Comparison of ENCODE assay signal across 11 cellular contexts in genomic region chr15:51727141-51727897, GRCh38. TPM values are rescaled to one million over a fixed set of nuclear protein-coding genes. Genes with fewer than 3 reads are reported as not detected.
DNase-seq lines count a peak whose midpoint lies in the region; ATAC-seq, FAIRE-seq and TF ChIP-seq lines count a peak whose summit lies in the region.
"Had no signal": no experiment of that assay in that cellular context is flagged by ENCODE, and none has a peak within 500 bp of the region (broad histone marks: within the 10 kb centered on the region; RNA-seq: fewer than 3 reads in every experiment).

No MANE protein-coding gene starts in this region.

- WGBS in A549 (ENCODE audit: missing lambda C conversion rate) = 78% methylated on average over 4 of the region's 4 CpGs

- H3K4me1 ChIP-seq in A549 (peaks cover 21% of the 10 kb centered on the region), Panc1 (ENCODE audit: control insufficient read depth, insufficient read depth, low read length) (peaks cover 12% of the 10 kb centered on the region), foreskin keratinocyte (peaks cover 14% of the 10 kb centered on the region)

- H3K9me3 Mint-ChIP-seq in activated T-helper 2 cell treated with anti-CD3 and anti-CD28 coated beads, Interferon-gamma antibody, Interleukin-2, Interleukin-4, amounts not matched to agents 10 μg/mL and 5 μg/mL and 100 μg/mL, durations not matched to agents 14 hours and 24 hours and 36 hours = no peaks in the 10 kb centered on the region
- H3K9me3 Mint-ChIP-seq: T-helper 2 cell treated with Interferon-gamma antibody and Interleukin-4, amounts not matched to agents 5 μg/mL and 100 μg/mL, for 36 hours had no signal

- BruUV-seq in Panc1 (replicated peaks; lab: Mats Ljungman, UMichigan) = no TSS peak

- no peak overlapping the region for H3K4me3 Mint-ChIP-seq in activated T-helper 2 cell treated with anti-CD3 and anti-CD28 coated beads, Interferon-gamma antibody, Interleukin-2, Interleukin-4, amounts not matched to agents 10 μg/mL and 5 μg/mL and 100 μg/mL, durations not matched to agents 14 hours and 24 hours and 36 hours (ENCODE audit: low read depth)
- H3K4me3 Mint-ChIP-seq: T-helper 2 cell treated with Interferon-gamma antibody and Interleukin-4, amounts not matched to agents 5 μg/mL and 100 μg/mL, for 36 hours had no signal

- TF ChIP-seq POLR2A in A549 (IDR thresholded peaks at IDR 0.05; ENCODE audit: low read length) = no peak

- no peak for TF ChIP-seq RAD21 in A549 (conservative IDR thresholded peaks at IDR 0.05 in 1 of 2, IDR thresholded peaks at IDR 0.05 in 1 of 2)

- CTCF ChIA-PET in A549 (lab: Yijun Ruan, JAX) = interaction anchor here (0.8 to 3.6 kb wide), 4 partner anchors 9 to 77 kb away, joined by 3 to 22 read pairs (median 8); partner anchors contain the start of gene LYSMD2
- CTCF ChIA-PET in Panc1 (lab: Charles Lee) = interaction anchor here (0.5 kb wide), 1 partner anchor 35 kb away, joined by 3 read pairs; no protein-coding TSS in a partner anchor

- H3K27me3 Mint-ChIP-seq in activated T-helper 2 cell treated with anti-CD3 and anti-CD28 coated beads, Interferon-gamma antibody, Interleukin-2, Interleukin-4, amounts not matched to agents 10 μg/mL and 5 μg/mL and 100 μg/mL, durations not matched to agents 14 hours and 24 hours and 36 hours (ENCODE audit: low read depth) = no peaks in the 10 kb centered on the region

- H3K27me3 ChIP-seq in Panc1 (ENCODE audit: control insufficient read depth, insufficient read depth, low read length) = no peaks in the 10 kb centered on the region
- H3K27me3 ChIP-seq in foreskin keratinocyte = no peaks in the 10 kb centered on the region

- FAIRE-seq in A549 (lab: Jason Lieb, UNC) = no peak
- FAIRE-seq: small intestine had no signal

- H3K36me3 Mint-ChIP-seq in activated T-helper 2 cell treated with anti-CD3 and anti-CD28 coated beads, Interferon-gamma antibody, Interleukin-2, Interleukin-4, amounts not matched to agents 10 μg/mL and 5 μg/mL and 100 μg/mL, durations not matched to agents 14 hours and 24 hours and 36 hours (ENCODE audit: low read depth) = peaks cover 11% of the 10 kb centered on the region

- H3K4me3 ChIP-seq in A549 (no peak overlapping the region), Panc1 (ENCODE audit: low read depth in 2 of 2, low read length in 2 of 2) (no peak overlapping the region)

- H3K9me3 ChIP-seq in A549 (no peaks in the 10 kb centered on the region), Panc1 (ENCODE audit: control insufficient read depth, insufficient read depth, low read depth, low read length) (no peaks in the 10 kb centered on the region)

- in situ Hi-C loops in Panc1 (cut with HindIII; ENCODE audit: low pct_unique_long_range_greater_than_20kb, low sequenced_read_pairs) = no loop called here

- peak overlapping the region; percentile 14; the same call in 2 of the 3 replicates for H3K4me2 ChIP-seq in A549

- peaks cover 2% of the 10 kb centered on the region for H3K36me3 ChIP-seq in Panc1 (ENCODE audit: control insufficient read depth, insufficient read depth, low read length)

- intact Hi-C loops in Panc1 (cut with micrococcal nuclease; ENCODE audit: unreplicated experiment) = no loop called here
- intact Hi-C loops in activated T-helper 2 cell treated with anti-CD3 and anti-CD28 coated beads, Interferon-gamma antibody, Interleukin-2, Interleukin-4, amounts not matched to agents 10 μg/mL and 5 μg/mL and 100 μg/mL, durations not matched to agents 14 hours and 24 hours and 36 hours (cut with micrococcal nuclease) = no loop called here

- H3K27ac ChIP-seq in A549 (0 out of 6 replicates have a peak overlapping the region, but pooled peaks of 1 of the 2 experiments have one; percentile 5), Panc1 (ENCODE audit: low read length) (no peak overlapping the region), foreskin keratinocyte (no peak overlapping the region)
- H3K27ac ChIP-seq: epithelial cell of prostate had no signal

- ATAC-seq in A549 (peak; percentile 83 to 85), Panc1 (peak; percentile 60; the same call in 1 of the 2 replicates), foreskin keratinocyte (peak; percentile 40), GM19397 (IDR thresholded peaks at IDR 0.05; ENCODE audit: unreplicated experiment) (no peak), GM18861 (IDR thresholded peaks at IDR 0.05; ENCODE audit: unreplicated experiment) (no peak)

- TF ChIP-seq CTCF in A549 (IDR thresholded peaks at IDR 0.05) = no peak
- TF ChIP-seq CTCF in Panc1 (IDR thresholded peaks at IDR 0.05) = peak; percentile 21
- TF ChIP-seq CTCF in foreskin keratinocyte (conservative IDR thresholded peaks at IDR 0.05) = peak; percentile 40

- peak; percentile 34 to 49 for DNase-seq in A549 (ENCODE audit: low read depth in 1 of 2, low spot score in 1 of 2)
- peak; percentile 77 for DNase-seq in EL
- DNase-seq in Panc1 (ENCODE audit: low read depth, low spot score) = no peak
- no peak for DNase-seq in foreskin keratinocyte
- DNase-seq in activated T-helper 2 cell treated with anti-CD3 and anti-CD28 coated beads, Interferon-gamma antibody, Interleukin-2, Interleukin-4, amounts not matched to agents 10 μg/mL and 5 μg/mL and 100 μg/mL, durations not matched to agents 14 hours and 24 hours and 36 hours (ENCODE audit: low spot score) = no peak
- DNase-seq in activated CD4-positive, alpha-beta T cell treated with anti-CD3 and anti-CD28 coated beads, Interleukin-2, amount 50 U/mL, for 4 hours = no peak
- DNase-seq: small intestine had no signal

- H3K27ac Mint-ChIP-seq in activated T-helper 2 cell treated with anti-CD3 and anti-CD28 coated beads, Interferon-gamma antibody, Interleukin-2, Interleukin-4, amounts not matched to agents 10 μg/mL and 5 μg/mL and 100 μg/mL, durations not matched to agents 14 hours and 24 hours and 36 hours = no peak overlapping the region
- H3K27ac Mint-ChIP-seq: T-helper 2 cell treated with Interferon-gamma antibody and Interleukin-4, amounts not matched to agents 5 μg/mL and 100 μg/mL, for 36 hours had no signal

- TF ChIP-seq EP300 in A549 (IDR thresholded peaks at IDR 0.05) = no peak

- peaks cover 35% of the 10 kb centered on the region for H3K4me1 Mint-ChIP-seq in activated T-helper 2 cell treated with anti-CD3 and anti-CD28 coated beads, Interferon-gamma antibody, Interleukin-2, Interleukin-4, amounts not matched to agents 10 μg/mL and 5 μg/mL and 100 μg/mL, durations not matched to agents 14 hours and 24 hours and 36 hours (ENCODE audit: low read depth)

- POLR2A ChIA-PET in A549 (lab: Yijun Ruan, JAX) (no interaction called here), Panc1 (lab: Charles Lee) (interaction anchor here (0.6 kb wide), 1 partner anchor 80 kb away, joined by 5 read pairs; no protein-coding TSS in a partner anchor)

TF ChIP-seq in A549, 52 proteins besides CTCF, POLR2A, EP300 and RAD21:
- TF ChIP-seq FOSL2 (IDR thresholded peaks at IDR 0.05) (no peak), FOSL2 (CRISPR knock-in tag; IDR thresholded peaks at IDR 0.05) (peak; percentile 20; the same call in 1 of the 2 replicates), JUN (IDR thresholded peaks at IDR 0.05) (no peak), MAFK (IDR thresholded peaks at IDR 0.05; ENCODE audit: partially characterized antibody) (peak; percentile 26)

RNA-seq across cellular contexts. Expression of gene LYSMD2, which starts 10.1 kb away (rescaled TPM):
- 29.2 and 32.1 TPM in 2 replicates for polyA plus RNA-seq in A549 (2011; rRNA removed)
- polyA plus RNA-seq in A549 (2012; cell fraction: cytosol; rRNA removed) = 11.8 and 14.3 TPM in 2 replicates
- 6.2 and 9.6 TPM in 2 replicates for polyA plus RNA-seq in A549 (2012; cell fraction: nucleus; rRNA removed)
- 16.9 to 18.5 TPM (median 18.3 TPM) in 3 replicates for polyA plus RNA-seq in A549 (2017; fragmentation: RNase III; extraction: RNeasy Plus Mini Kit Qiagen cat#74134 plus additional on column Dnase treatment)
- polyA minus RNA-seq in A549 (2011; rRNA and poly(A)+ RNA removed) = 2.7 and 4.0 TPM in 2 replicates
- 17.2 TPM for total RNA-seq in Panc1 (2021; ENCODE audit: unreplicated experiment)
- 9.5 TPM for polyA plus RNA-seq in Panc1 (2012; ENCODE audit: insufficient read length)
- 6.8 and 7.5 TPM in 2 replicates for total RNA-seq in foreskin keratinocyte
- 5.9 and 8.8 TPM in 2 replicates for polyA plus RNA-seq in foreskin keratinocyte
- 4.0 and 5.8 TPM in 2 replicates for total RNA-seq in activated T-helper 2 cell treated with anti-CD3 and anti-CD28 coated beads, Interferon-gamma antibody, Interleukin-2, Interleukin-4, amounts not matched to agents 10 μg/mL and 5 μg/mL and 100 μg/mL, durations not matched to agents 14 hours and 24 hours and 36 hours

RNA-seq across cellular contexts. Expression of gene TMOD2, which starts 24.1 kb away (rescaled TPM):
- polyA plus RNA-seq in A549 (2011; rRNA removed) = 2.5 and 2.8 TPM in 2 replicates
- 0.24 and 0.30 TPM in 2 replicates for polyA plus RNA-seq in A549 (2012; cell fraction: cytosol; rRNA removed)
- 0.18 and 0.31 TPM in 2 replicates for polyA plus RNA-seq in A549 (2012; cell fraction: nucleus; rRNA removed)
- 1.6 to 2.1 TPM (median 2.0 TPM) in 3 replicates for polyA plus RNA-seq in A549 (2017; fragmentation: RNase III; extraction: RNeasy Plus Mini Kit Qiagen cat#74134 plus additional on column Dnase treatment)
- polyA minus RNA-seq in A549 (2011; rRNA and poly(A)+ RNA removed) = 1.2 and 1.4 TPM in 2 replicates
- total RNA-seq in Panc1 (2021; ENCODE audit: unreplicated experiment) = 1.7 TPM
- 0.97 TPM for polyA plus RNA-seq in Panc1 (2012; ENCODE audit: insufficient read length)
- 8.6 and 9.7 TPM in 2 replicates for total RNA-seq in foreskin keratinocyte
- 1.6 and 1.7 TPM in 2 replicates for polyA plus RNA-seq in foreskin keratinocyte
- total RNA-seq in activated T-helper 2 cell treated with anti-CD3 and anti-CD28 coated beads, Interferon-gamma antibody, Interleukin-2, Interleukin-4, amounts not matched to agents 10 μg/mL and 5 μg/mL and 100 μg/mL, durations not matched to agents 14 hours and 24 hours and 36 hours = 1.2 and 1.7 TPM in 2 replicates

RNA-seq across cellular contexts. Expression of gene SCG3, which starts 46.0 kb away (rescaled TPM):
- polyA plus RNA-seq in A549 (2011; rRNA removed) (0.03 TPM in 1 of 2 replicates, not detected in the other), A549 (2017; fragmentation: RNase III; extraction: RNeasy Plus Mini Kit Qiagen cat#74134 plus additional on column Dnase treatment) (0.03 TPM in 1 of 3 replicates, not detected in the others), foreskin keratinocyte (0.01 TPM in 1 of 2 replicates, not detected in the other)
- polyA plus RNA-seq in A549 (2012; cell fraction: cytosol; rRNA removed) = 0.01 TPM in 1 of 2 replicates, not detected in the other
- not detected in 2 replicates for polyA plus RNA-seq in A549 (2012; cell fraction: nucleus; rRNA removed)
- polyA minus RNA-seq in A549 (2011; rRNA and poly(A)+ RNA removed) = not detected in 2 replicates
- total RNA-seq in Panc1 (2021; ENCODE audit: unreplicated experiment) (0.62 TPM), foreskin keratinocyte (not detected in 2 replicates)
- 0.38 TPM for polyA plus RNA-seq in Panc1 (2012; ENCODE audit: insufficient read length)
- not detected in 2 replicates for total RNA-seq in activated T-helper 2 cell treated with anti-CD3 and anti-CD28 coated beads, Interferon-gamma antibody, Interleukin-2, Interleukin-4, amounts not matched to agents 10 μg/mL and 5 μg/mL and 100 μg/mL, durations not matched to agents 14 hours and 24 hours and 36 hours

Comparison
In these comparisons a context has a peak if more than half of its experiments do, and no peak if none do; other contexts are left out.
1. ATAC-seq: peak in A549 (2 of 2), Panc1 (single experiment) and foreskin keratinocyte (single experiment); none in GM19397 (single experiment) and GM18861 (single experiment).
2. DNase-seq: peak in A549 (2 of 2) and EL (single experiment); none in Panc1 (single experiment), foreskin keratinocyte (0 of 2), activated T-helper 2 cell treated with anti-CD3 and anti-CD28 coated beads, Interferon-gamma antibody, Interleukin-2, Interleukin-4, amounts not matched to agents 10 μg/mL and 5 μg/mL and 100 μg/mL, durations not matched to agents 14 hours and 24 hours and 36 hours (single experiment) and activated CD4-positive, alpha-beta T cell treated with anti-CD3 and anti-CD28 coated beads, Interleukin-2, amount 50 U/mL, for 4 hours (0 of 2).